7 cellular contexts compared by ENCODE assay signal in genomic region chr18:45378308-45378707, GRCh38.
"Had no signal": no experiment of that assay in that cellular context is flagged by ENCODE, and none has a peak within 500 bp of the region (broad histone marks: within the 10 kb centered on the region; RNA-seq: fewer than 3 reads in every experiment).

No MANE protein-coding gene starts in this region.

- DNase-seq: IMR-90, KBM-7, KG1 had no signal

- H3K4me3 Mint-ChIP-seq: IgD-negative memory B cell had no signal

- H3K36me3 Mint-ChIP-seq: IgD-negative memory B cell had no signal

- H3K27ac ChIP-seq: HL-60 had no signal

- H3K27ac Mint-ChIP-seq: IgD-negative memory B cell had no signal

- ATAC-seq: HepG2 had no signal

- H3K9me3 Mint-ChIP-seq: IgD-negative memory B cell had no signal

- FAIRE-seq: HepG2, HTR-8/SVneo had no signal

- H3K27me3 Mint-ChIP-seq: IgD-negative memory B cell had no signal
